7 cellular contexts compared by ENCODE assay signal in the genomic region with DNA sequence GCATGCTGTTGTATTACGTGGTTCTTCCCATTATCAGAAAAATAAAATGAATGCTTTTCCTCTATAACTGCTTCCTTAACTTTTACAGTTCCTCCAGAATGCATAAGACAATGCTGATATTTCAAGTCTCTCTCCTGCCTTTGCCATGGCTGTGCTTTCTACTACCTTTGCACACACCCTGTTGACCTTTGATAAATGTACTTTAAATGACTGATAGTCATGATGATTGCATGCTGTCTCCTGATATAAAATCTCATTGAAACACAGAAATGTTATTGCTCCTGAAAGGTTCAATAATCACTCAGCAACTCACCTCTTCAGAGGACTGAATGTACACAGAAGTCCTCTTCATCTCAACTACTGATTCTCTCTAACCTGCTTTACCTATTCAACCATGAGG. TPM values are rescaled to one million over a fixed set of nuclear protein-coding genes. Genes with fewer than 3 reads are reported as not detected.
"Had no signal": no experiment of that assay in that cellular context is flagged by ENCODE, and none has a peak within 500 bp of the region (broad histone marks: within the 10 kb centered on the region; RNA-seq: fewer than 3 reads in every experiment).

A gene with protein sequence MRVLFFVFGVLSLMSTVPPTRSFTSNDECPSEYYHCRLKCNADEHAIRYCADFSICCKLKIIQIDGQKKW (plus strand): TSS at position 395 of the 400 bp plus-strand sequence. CDS start 0 bp downstream, at position 395.

RNA-seq across cellular contexts. Expression of the gene that starts here (rescaled TPM):
- total RNA-seq: GM23248, GM23338, H1, H4, H7, H9, HFFc6 had no signal
- polyA plus RNA-seq: GM23248, GM23338, H1 had no signal
